8 cellular contexts compared by ENCODE assay signal in the genomic region with DNA sequence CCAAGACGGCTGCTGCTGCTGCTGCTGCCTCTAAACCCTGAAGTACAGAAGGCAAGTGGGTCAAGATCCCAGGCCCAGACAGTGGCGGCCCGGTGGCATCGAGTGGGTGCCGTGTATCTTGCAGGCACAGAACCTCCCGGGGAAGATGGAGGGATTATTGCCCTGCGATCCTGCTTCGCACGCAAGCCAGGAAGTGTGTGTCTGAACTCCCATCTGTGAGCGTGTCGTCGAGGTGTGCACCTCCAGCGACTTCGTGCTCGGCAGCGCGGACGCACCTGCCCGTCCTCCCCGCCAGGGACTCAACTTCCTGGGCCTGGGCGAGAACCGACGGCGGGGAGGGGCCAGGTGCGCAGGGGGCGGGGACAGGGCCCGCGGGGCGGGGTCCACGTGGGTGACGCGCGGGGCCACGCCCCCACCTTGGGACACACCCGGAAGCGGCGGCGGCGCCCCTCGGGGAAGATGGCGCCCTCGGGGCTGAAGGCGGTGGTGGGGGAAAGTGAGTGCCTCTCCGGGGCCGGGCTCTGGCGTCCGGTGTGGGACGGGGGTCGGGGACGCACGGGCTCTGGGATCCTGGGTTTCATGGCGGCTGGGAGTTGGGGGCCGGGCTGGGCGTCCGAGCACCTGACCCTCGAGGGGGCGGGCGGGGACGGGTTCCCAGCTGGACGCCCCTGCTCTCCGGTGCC. TPM values are rescaled to one million over a fixed set of nuclear protein-coding genes. Genes with fewer than 3 reads are reported as not detected.
A peak's percentile ranks its signal among the peaks of the same experiment; 100 is the strongest.
DNase-seq lines count a peak whose midpoint lies in the region; ATAC-seq lines count a peak whose summit lies in the region.

Gene STXBP2 (plus strand): TSS at position 420 of the 683 bp plus-strand sequence. CDS start 40 bp downstream, at position 460.

- H3K9me3 Mint-ChIP-seq in activated naive CD8-positive, alpha-beta T cell (ENCODE audit: low read depth) = no peaks in the 10 kb centered on the region

- H3K27ac ChIP-seq in BLaER1 treated with 17β-estradiol and CSF1 and Interleukin-3, amounts not matched to agents 10 nM and 100 nM = peak within 1 kb of the TSS; percentile 75 to 91 (median 88)
- peak within 1 kb of the TSS; percentile 5; the same call in 1 of the 2 replicates for H3K27ac ChIP-seq in Karpas-422 (ENCODE audit: low read length)
- no peak within 1 kb of the TSS for H3K27ac ChIP-seq in right cardiac atrium (ENCODE audit: low read length)
- peak within 1 kb of the TSS; percentile 32 to 94 (median 87) for H3K27ac ChIP-seq in skin epidermis

- H3K4me3 ChIP-seq in BLaER1 treated with 17β-estradiol and CSF1 and Interleukin-3, amounts not matched to agents 10 nM and 100 nM = peak within 1 kb of the TSS; percentile 71 to 97 (median 80)
- H3K4me3 ChIP-seq in Karpas-422 (ENCODE audit: low read length) = peak within 1 kb of the TSS; percentile 92
- peak within 1 kb of the TSS; percentile 14 for H3K4me3 ChIP-seq in right cardiac atrium (ENCODE audit: low read length)
- peak within 1 kb of the TSS; percentile 56 to 81 (median 68) for H3K4me3 ChIP-seq in skin epidermis

- DNase-seq in Karpas-422 = peak; percentile 94
- peak; percentile 92 for DNase-seq in T follicular helper cell (ENCODE audit: low read depth)
- DNase-seq in right cardiac atrium = peak; percentile 47 to 85 (median 85)
- DNase-seq in OCI-M2 (lab: John Stamatoyannopoulos, UW; ENCODE audit: unreplicated experiment) = no peak

- H3K4me1 ChIP-seq in BLaER1 treated with 17β-estradiol and CSF1 and Interleukin-3, amounts not matched to agents 10 nM and 100 nM = peaks cover 31 to 56% (median 44%) of the 10 kb centered on the region in 10 experiments
- H3K4me1 ChIP-seq in Karpas-422 (ENCODE audit: low read length) = peaks cover 11% of the 10 kb centered on the region
- H3K4me1 ChIP-seq in right cardiac atrium (ENCODE audit: control insufficient read depth, insufficient read depth, low read length) = no peaks in the 10 kb centered on the region

- intact Hi-C loops in right cardiac atrium (cut with DNase I) = no loop called here

- H3K27ac Mint-ChIP-seq in activated naive CD8-positive, alpha-beta T cell = peak within 1 kb of the TSS; percentile 77

- no peaks in the 10 kb centered on the region for H3K27me3 ChIP-seq in BLaER1 treated with 17β-estradiol and CSF1 and Interleukin-3, amounts not matched to agents 10 nM and 100 nM
- no peaks in the 10 kb centered on the region for H3K27me3 ChIP-seq in Karpas-422 (ENCODE audit: low read length)
- no peaks in the 10 kb centered on the region for H3K27me3 ChIP-seq in right cardiac atrium (ENCODE audit: control insufficient read depth, insufficient read depth)

- ATAC-seq in GM19397 (IDR thresholded peaks at IDR 0.05; ENCODE audit: unreplicated experiment) (peak; percentile 69), right cardiac atrium (peak; percentile 63 to 80)

- no peaks in the 10 kb centered on the region for H3K9me3 ChIP-seq in BLaER1 treated with 17β-estradiol and CSF1 and Interleukin-3, amounts not matched to agents 10 nM and 100 nM (replicated peaks in 1 of 11)
- H3K9me3 ChIP-seq in Karpas-422 (ENCODE audit: low read length) (no peaks in the 10 kb centered on the region), right cardiac atrium (ENCODE audit: control insufficient read depth, low read length) (no peaks in the 10 kb centered on the region)

- peaks cover 5% of the 10 kb centered on the region for H3K36me3 Mint-ChIP-seq in activated naive CD8-positive, alpha-beta T cell

- H3K79me2 ChIP-seq in Karpas-422 (ENCODE audit: low read length) = peaks cover 20% of the 10 kb centered on the region

- H3K4me1 Mint-ChIP-seq in activated naive CD8-positive, alpha-beta T cell (ENCODE audit: low read depth) = peaks cover 33% of the 10 kb centered on the region

- peaks cover 0 to 36% (median 11%) of the 10 kb centered on the region in 11 experiments; a peak in 11 of 22 replicates for H4K20me1 ChIP-seq in BLaER1 treated with 17β-estradiol and CSF1 and Interleukin-3, amounts not matched to agents 10 nM and 100 nM
- H4K20me1 ChIP-seq in Karpas-422 (ENCODE audit: insufficient read depth, low read depth, low read length) = no peaks in the 10 kb centered on the region

- H3K4me3 Mint-ChIP-seq in activated naive CD8-positive, alpha-beta T cell = peak within 1 kb of the TSS; percentile 83

- 6% methylated on average over 61 of the region's 61 CpGs for WGBS in right cardiac atrium

- H3K4me2 ChIP-seq in BLaER1 treated with 17β-estradiol and CSF1 and Interleukin-3, amounts not matched to agents 10 nM and 100 nM = peak within 1 kb of the TSS; percentile 81 to 98 (median 90)
- peak within 1 kb of the TSS; percentile 67 for H3K4me2 ChIP-seq in Karpas-422 (ENCODE audit: low read depth, low read length, poor library complexity, severe bottlenecking)

- H3K9me2 ChIP-seq in Karpas-422 (replicated peaks; ENCODE audit: insufficient read depth, low read length) = no peaks in the 10 kb centered on the region

- H3K9ac ChIP-seq in BLaER1 treated with 17β-estradiol and CSF1 and Interleukin-3, amounts not matched to agents 10 nM and 100 nM = peak within 1 kb of the TSS; percentile 83 to 94 (median 90)
- H3K9ac ChIP-seq in Karpas-422 (ENCODE audit: low read length) = peak within 1 kb of the TSS; percentile 92

- peaks cover 8 to 46% (median 24%) of the 10 kb centered on the region in 11 experiments; a peak in 20 of 22 replicates for H3K36me3 ChIP-seq in BLaER1 treated with 17β-estradiol and CSF1 and Interleukin-3, amounts not matched to agents 10 nM and 100 nM
- H3K36me3 ChIP-seq in Karpas-422 (ENCODE audit: insufficient read depth, low read length) = no peaks in the 10 kb centered on the region

- H2AFZ ChIP-seq in Karpas-422 (ENCODE audit: low read length) = peak within 1 kb of the TSS; percentile 54; the same call in 1 of the 2 replicates

- no peaks in the 10 kb centered on the region for H3K27me3 Mint-ChIP-seq in activated naive CD8-positive, alpha-beta T cell

RNA-seq across cellular contexts. Expression of gene STXBP2, which starts in this region (rescaled TPM):
- total RNA-seq in Karpas-422 (2014; rRNA removed; shearing (Covaris generic); ENCODE audit: low replicate concordance) = 36.5 and 61.3 TPM in 2 replicates
- total RNA-seq in right cardiac atrium = 10 to 100 TPM in 1 of 4 donors, 1 to 10 TPM in 3; 6.8 to 12.1 (median 9.2) TPM
- polyA plus RNA-seq in right cardiac atrium = 5.0 TPM

Comparison
In these comparisons a context has a peak if more than half of its experiments do, and no peak if none do; other contexts are left out.
1. H3K4me3 ChIP-seq: peak in every context shown above with its lines; median percentile 92 in Karpas-422; 80 in BLaER1 treated with 17β-estradiol and CSF1 and Interleukin-3, amounts not matched to agents 10 nM and 100 nM; 68 in skin epidermis; 14 in right cardiac atrium.